Comparison of ENCODE assay signal across 9 cellular contexts in the genomic region with DNA sequence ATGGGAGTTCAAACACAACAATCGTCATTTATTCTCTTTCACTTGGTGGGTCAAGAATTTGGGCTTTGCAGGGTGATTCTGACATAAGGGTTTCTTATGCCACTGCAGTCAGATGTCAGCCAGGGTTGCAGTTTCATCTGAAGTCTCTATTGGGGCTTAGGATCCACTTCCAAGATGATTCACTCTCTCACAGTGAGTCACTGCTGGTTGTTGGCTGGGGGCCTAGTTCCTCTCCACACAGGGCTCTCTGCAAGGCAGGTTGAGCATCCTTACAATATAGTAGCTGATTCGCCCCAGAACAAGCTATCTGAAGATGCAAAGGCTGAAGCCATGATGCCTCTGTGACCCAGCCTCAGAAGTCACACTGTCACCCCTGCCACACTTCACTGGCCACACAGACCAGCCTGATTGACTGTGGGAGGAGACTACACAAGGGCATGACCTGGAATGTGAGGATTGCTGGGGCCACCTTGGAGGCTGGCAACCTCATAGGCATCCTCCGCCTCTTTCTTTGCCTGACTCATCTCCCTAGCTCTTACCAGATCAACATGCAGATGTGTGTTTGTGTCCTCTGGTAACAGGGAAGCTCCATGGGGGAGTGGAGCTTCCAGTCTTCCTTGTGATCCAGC. TPM values are rescaled to one million over a fixed set of nuclear protein-coding genes. Genes with fewer than 3 reads are reported as not detected.
DNase-seq lines count a peak whose midpoint lies in the region; ATAC-seq, FAIRE-seq and TF ChIP-seq lines count a peak whose summit lies in the region.
"Had no signal": no experiment of that assay in that cellular context is flagged by ENCODE, and none has a peak within 500 bp of the region (broad histone marks: within the 10 kb centered on the region; RNA-seq: fewer than 3 reads in every experiment).

No MANE protein-coding gene starts in this region.

- no peaks in the 10 kb centered on the region for H3K27me3 Mint-ChIP-seq in nephron (ENCODE audit: low read depth)

- no peak for FAIRE-seq in D721Med (lab: Jason Lieb, UNC)

- no peak for TF ChIP-seq POLR2A in Peyer's patch (IDR thresholded peaks at IDR 0.05)

- peaks cover 35% of the 10 kb centered on the region for H3K4me1 Mint-ChIP-seq in nephron

- no peak overlapping the region for H3K4me3 ChIP-seq in Peyer's patch
- H3K4me3 ChIP-seq: upper lobe of left lung had no signal

- TF ChIP-seq CTCF in D721Med (IDR thresholded peaks at IDR 0.05; ENCODE audit: insufficient read depth, missing control alignments): no peak
- TF ChIP-seq CTCF in Peyer's patch (IDR thresholded peaks at IDR 0.05): no peak
- TF ChIP-seq CTCF in nephron (IDR thresholded peaks at IDR 0.05; ENCODE audit: unreplicated experiment in 3 of 3): no peak

- H3K27me3 ChIP-seq in Peyer's patch: no peaks in the 10 kb centered on the region
- H3K27me3 ChIP-seq: upper lobe of left lung had no signal

- peak overlapping the region; percentile 80 to 93 (median 88) for H3K27ac Mint-ChIP-seq in nephron

- no peaks in the 10 kb centered on the region for H3K36me3 ChIP-seq in Peyer's patch
- H3K36me3 ChIP-seq: upper lobe of left lung had no signal

- DNase-seq in D721Med (ENCODE audit: insufficient read length, low spot score) (peak; percentile 1), Peyer's patch (peak in 2 of 3 donors; percentile 35 to 58), amniotic stem cell (lab: John Stamatoyannopoulos, UW) (peak; percentile 15), GOT3 (lab: John Stamatoyannopoulos, UW) (no peak)

- no peak for ATAC-seq in HG02970 (IDR thresholded peaks at IDR 0.05; ENCODE audit: low FRiP score, unreplicated experiment)
- ATAC-seq in GM18909 (IDR thresholded peaks at IDR 0.05; ENCODE audit: poor library complexity, unreplicated experiment): no peak
- no peak for ATAC-seq in HG03135 (IDR thresholded peaks at IDR 0.05; ENCODE audit: unreplicated experiment)

- H3K4me3 Mint-ChIP-seq in nephron: no peak overlapping the region

- no peaks in the 10 kb centered on the region for H3K36me3 Mint-ChIP-seq in nephron (ENCODE audit: low read depth)

- peak overlapping the region in 1 of 4 donors; percentile 4 for H3K27ac ChIP-seq in Peyer's patch
- H3K27ac ChIP-seq: upper lobe of left lung had no signal

- H3K9me3 ChIP-seq in Peyer's patch: no peaks in the 10 kb centered on the region

- no peaks in the 10 kb centered on the region for H3K9me3 Mint-ChIP-seq in nephron

- peaks cover 0 to 23% (median 18%) of the 10 kb centered on the region in 4 donors for H3K4me1 ChIP-seq in Peyer's patch

RNA-seq across cellular contexts. Expression of gene CARD19, which starts 4.5 kb away (rescaled TPM):
- total RNA-seq in Peyer's patch: 10 to 100 TPM; 34.7 to 74.4 (median 58.9) TPM

RNA-seq across cellular contexts. Expression of gene SUSD3, which starts 33.1 kb away (rescaled TPM):
- total RNA-seq in Peyer's patch: 10 to 100 TPM in 1 of 4 donors, 1 to 10 TPM in 3; 5.5 to 21.5 (median 7.9) TPM

RNA-seq across cellular contexts. Expression of gene NINJ1, which starts 42.5 kb away (rescaled TPM):
- 10 to 100 TPM; 47.0 to 56.8 (median 54.5) TPM for total RNA-seq in Peyer's patch
